ENCODE assay signal across 25 cellular contexts in the genomic region with DNA sequence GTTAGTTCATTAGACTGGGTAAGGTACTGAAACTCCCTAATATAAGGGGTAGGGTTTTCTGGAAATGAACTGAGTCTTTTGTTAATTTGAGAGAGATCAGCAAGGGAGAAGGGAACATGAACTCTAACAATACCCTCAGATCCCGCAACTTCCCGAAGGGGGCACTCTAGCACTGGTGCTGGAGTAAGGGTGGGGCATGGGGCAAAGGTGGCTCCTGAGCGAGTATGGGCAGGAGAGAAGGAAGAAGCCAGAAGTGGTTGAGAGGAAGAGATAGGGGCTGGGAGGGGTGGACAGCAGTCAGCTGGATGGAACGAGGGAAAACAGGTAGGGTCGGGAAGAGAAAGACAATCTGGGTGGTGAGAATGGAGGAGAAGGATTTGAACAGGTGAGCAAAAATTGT.
A peak's percentile ranks its signal among the peaks of the same experiment; 100 is the strongest.
DNase-seq lines count a peak whose midpoint lies in the region; ATAC-seq and TF ChIP-seq lines count a peak whose summit lies in the region.
"Had no signal": no experiment of that assay in that cellular context is flagged by ENCODE, and none has a peak within 500 bp of the region (broad histone marks: within the 10 kb centered on the region; RNA-seq: fewer than 3 reads in every experiment).

No MANE protein-coding gene starts in this region.

- TF ChIP-seq CTCF in stomach (IDR thresholded peaks at IDR 0.05) = peak in 2 of 7 experiments; percentile 12 to 14

- no peak for TF ChIP-seq POLR2A in stomach (IDR thresholded peaks at IDR 0.05)

- H3K27me3 Mint-ChIP-seq in activated CD4-positive, alpha-beta T cell treated with anti-CD3 and anti-CD28 coated beads for 36 hours = no peaks in the 10 kb centered on the region
- H3K27me3 Mint-ChIP-seq: memory B cell; naive B cell; stimulated activated naive CD8-positive, alpha-beta T cell treated with anti-CD3 and anti-CD28 coated beads, Interleukin-15, Interleukin-2, amounts not matched to agents 100 ng/mL and 50 ng/mL, for 24 hours had no signal

- H3K27me3 ChIP-seq in stomach = no peaks in the 10 kb centered on the region

- DNase-seq in activated CD4-positive, alpha-beta T cell treated with anti-CD3 and anti-CD28 coated beads for 36 hours = peak; percentile 6
- DNase-seq in activated CD4-positive, alpha-beta T cell treated with anti-CD3 and anti-CD28 coated beads for 1 hour = no peak
- DNase-seq in HT-29 (ENCODE audit: low spot score) = peak; percentile 53
- peak; percentile 58 for DNase-seq in SK-MEL-5 (ENCODE audit: low read depth, low spot score)
- peak; percentile 42 for DNase-seq in stomach
- DNase-seq in inferior parietal cortex (ENCODE audit: extremely low spot score) = no peak
- no peak for DNase-seq in kidney tubule cell (ENCODE audit: low spot score)
- no peak for DNase-seq in sciatic nerve (ENCODE audit: low spot score)
- DNase-seq: ACHN; activated naive CD4-positive, alpha-beta T cell treated with anti-CD3 and anti-CD28 coated beads, Interleukin-2, amount 50 U/mL, for 16 hours; activated T-cell treated with anti-CD3 and anti-CD28 coated beads, Interleukin-2, amount 50 U/mL, for 48 hours; aorta; caudate nucleus; dermis blood vessel endothelial cell; left cardiac atrium; naive B cell; NCI-H1694; nucleus accumbens; stimulated activated CD4-positive, alpha-beta T cell treated with anti-CD3 and anti-CD28 coated beads, Interleukin-4, amount 100 ng/mL, for 4 hours had no signal

- H3K27ac ChIP-seq in stomach = no peak overlapping the region
- H3K27ac ChIP-seq: BLaER1 had no signal

- in situ Hi-C loops in SK-MEL-5 (cut with HindIII; ENCODE audit: low pct_unique_long_range_greater_than_20kb, low sequenced_read_pairs) = no loop called here

- ATAC-seq in activated CD4-positive, alpha-beta T cell treated with anti-CD3 and anti-CD28 coated beads for 36 hours = no peak
- ATAC-seq in sciatic nerve = no peak
- ATAC-seq: activated CD4-positive, CD25-positive, alpha-beta regulatory T cell treated with anti-CD3 and anti-CD28 coated beads, Interleukin-2, amount 50 U/mL, for 24 hours; K562; left cardiac atrium had no signal

- TF ChIP-seq EP300 in stomach (IDR thresholded peaks at IDR 0.05) = no peak

- intact Hi-C loops in activated CD4-positive, alpha-beta T cell treated with anti-CD3 and anti-CD28 coated beads for 36 hours (cut with DNase I, micrococcal nuclease) = no loop called here
- intact Hi-C loops in stomach (cut with DNase I; ENCODE audit: low total_unique reads) (no loop called here), sciatic nerve (cut with DNase I) (no loop called here)

- no peaks in the 10 kb centered on the region for H3K36me3 Mint-ChIP-seq in activated CD4-positive, alpha-beta T cell treated with anti-CD3 and anti-CD28 coated beads for 36 hours (ENCODE audit: low read depth)
- H3K36me3 Mint-ChIP-seq: memory B cell, naive B cell had no signal

- H3K9me3 ChIP-seq in stomach = peaks cover 0 to 11% (median 5%) of the 10 kb centered on the region in 4 donors
- H3K9me3 ChIP-seq: HAP-1 had no signal

- CTCF ChIA-PET in activated CD4-positive, alpha-beta T cell treated with anti-CD3 and anti-CD28 coated beads for 36 hours (lab: Charles Lee) = interaction anchor here (0.6 kb wide), 1 partner anchor 1464 kb away, joined by 3 read pairs; no protein-coding TSS in a partner anchor

- POLR2A ChIA-PET in activated CD4-positive, alpha-beta T cell treated with anti-CD3 and anti-CD28 coated beads for 36 hours (lab: Charles Lee) = no interaction called here

- H3K36me3 ChIP-seq in stomach = no peaks in the 10 kb centered on the region
- H3K36me3 ChIP-seq: BLaER1, HAP-1 had no signal

- H3K4me3 ChIP-seq in stomach = no peak overlapping the region
- H3K4me3 ChIP-seq: BLaER1, HAP-1, K562 had no signal

- H3K4me1 ChIP-seq in stomach = no peaks in the 10 kb centered on the region
- H3K4me1 ChIP-seq: BLaER1, HAP-1 had no signal

- H3K27ac Mint-ChIP-seq in activated CD4-positive, alpha-beta T cell treated with anti-CD3 and anti-CD28 coated beads for 36 hours = no peak overlapping the region
- H3K27ac Mint-ChIP-seq: memory B cell; stimulated activated naive CD8-positive, alpha-beta T cell treated with anti-CD3 and anti-CD28 coated beads, Interleukin-15, Interleukin-2, amounts not matched to agents 100 ng/mL and 50 ng/mL, for 24 hours had no signal

- H3K4me1 Mint-ChIP-seq in activated CD4-positive, alpha-beta T cell treated with anti-CD3 and anti-CD28 coated beads for 36 hours = no peaks in the 10 kb centered on the region
- H3K4me1 Mint-ChIP-seq: memory B cell, naive B cell had no signal

- 40 to 59% (median 47%) methylated on average over 5 of the region's 5 CpGs for WGBS in stomach, 5 donors

- no peak overlapping the region for H3K4me3 Mint-ChIP-seq in activated CD4-positive, alpha-beta T cell treated with anti-CD3 and anti-CD28 coated beads for 36 hours
- H3K4me3 Mint-ChIP-seq: memory B cell; naive B cell; stimulated activated naive CD8-positive, alpha-beta T cell treated with anti-CD3 and anti-CD28 coated beads, Interleukin-15, Interleukin-2, amounts not matched to agents 100 ng/mL and 50 ng/mL, for 24 hours had no signal

- no peaks in the 10 kb centered on the region for H3K9me3 Mint-ChIP-seq in activated CD4-positive, alpha-beta T cell treated with anti-CD3 and anti-CD28 coated beads for 36 hours (ENCODE audit: low read depth)
- H3K9me3 Mint-ChIP-seq: memory B cell; stimulated activated naive CD8-positive, alpha-beta T cell treated with anti-CD3 and anti-CD28 coated beads, Interleukin-15, Interleukin-2, amounts not matched to agents 100 ng/mL and 50 ng/mL, for 24 hours had no signal

Comparison
In these comparisons a context has a peak if more than half of its experiments do, and no peak if none do; other contexts are left out.
1. DNase-seq: peak in activated CD4-positive, alpha-beta T cell treated with anti-CD3 and anti-CD28 coated beads for 36 hours (single experiment), HT-29 (single experiment), SK-MEL-5 (single experiment) and stomach (single experiment); none in activated CD4-positive, alpha-beta T cell treated with anti-CD3 and anti-CD28 coated beads for 1 hour (single experiment), inferior parietal cortex (single experiment), kidney tubule cell (single experiment) and sciatic nerve (single experiment).